ENCODE assay signal across 10 cellular contexts in the genomic region with DNA sequence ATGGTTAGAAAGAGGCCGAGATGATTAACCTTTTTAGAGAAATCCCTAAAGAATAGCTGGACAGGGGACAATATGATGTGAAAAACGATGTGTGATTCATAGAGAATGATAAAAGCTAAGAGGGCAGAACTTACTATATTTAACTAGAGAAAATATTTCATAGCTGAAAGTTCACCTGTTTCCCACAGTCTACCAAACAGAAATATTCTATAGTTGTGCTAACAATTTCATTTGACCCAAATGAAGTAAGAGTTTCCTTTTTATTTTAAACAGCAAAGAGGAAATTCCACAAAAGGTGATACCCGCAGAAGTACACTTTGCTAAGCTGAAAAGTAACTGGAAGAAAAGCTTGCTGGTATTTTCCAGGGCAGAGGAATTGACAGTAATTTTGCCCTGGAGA. TPM values are rescaled to one million over a fixed set of nuclear protein-coding genes. Genes with fewer than 3 reads are reported as not detected.
"Had no signal": no experiment of that assay in that cellular context is flagged by ENCODE, and none has a peak within 500 bp of the region (broad histone marks: within the 10 kb centered on the region; RNA-seq: fewer than 3 reads in every experiment).

No MANE protein-coding gene starts in this region.

- H3K36me3 ChIP-seq: HAP-1 had no signal

- H3K4me3 Mint-ChIP-seq: HFFc6 had no signal

- H3K4me1 ChIP-seq: HAP-1 had no signal

- H3K9me3 ChIP-seq: HAP-1 had no signal

- H3K4me3 ChIP-seq: GM23248, HAP-1, K562 had no signal

- H3K9ac ChIP-seq: GM23248 had no signal

- H3K27ac Mint-ChIP-seq: HFFc6 had no signal

- H2AFZ ChIP-seq: GM23248 had no signal

- ATAC-seq: HCT116, K562 had no signal

- H3K9me3 Mint-ChIP-seq: HFFc6 had no signal

- DNase-seq: GM23248, GOT3, H7, HFFc6, IMR-90 had no signal

- FAIRE-seq: HTR-8/SVneo, K562 had no signal

- H3K27ac ChIP-seq: GM23248 had no signal

RNA-seq across cellular contexts. Expression of a gene that starts 52.1 kb away (rescaled TPM):
- total RNA-seq: GM23248, HT-29, K562 had no signal
- polyA plus RNA-seq: K562 had no signal
